17 cellular contexts compared by ENCODE assay signal in genomic region chr5:44900273-44900954, GRCh38.
"Had no signal": no experiment of that assay in that cellular context is flagged by ENCODE, and none has a peak within 500 bp of the region (broad histone marks: within the 10 kb centered on the region; RNA-seq: fewer than 3 reads in every experiment).

No MANE protein-coding gene starts in this region.

- ATAC-seq: activated CD8-positive, alpha-beta memory T cell treated with anti-CD3 and anti-CD28 coated beads, Interleukin-2, amount 10 ng/mL, durations not matched to agents 7 days and 5 days; left ventricle myocardium superior; natural killer cell; stimulated activated memory B cell treated with anti-CD40 and anti-IgM and Interleukin-4, amounts not matched to agents 10 μg/mL and 1 μg/mL and 100 μg/mL, for 72 hours had no signal

- H3K36me3 Mint-ChIP-seq: activated CD8-positive, alpha-beta memory T cell treated with anti-CD3 and anti-CD28 coated beads, Interleukin-2, amount 10 ng/mL, durations not matched to agents 7 days and 5 days; memory B cell; stimulated activated memory B cell treated with anti-CD40 and anti-IgM and Interleukin-4, amounts not matched to agents 10 μg/mL and 1 μg/mL and 100 μg/mL, for 72 hours had no signal

- H3K9me3 Mint-ChIP-seq: memory B cell; stimulated activated memory B cell treated with anti-CD40 and anti-IgM and Interleukin-4, amounts not matched to agents 10 μg/mL and 1 μg/mL and 100 μg/mL, for 72 hours had no signal

- H3K4me1 Mint-ChIP-seq: activated CD8-positive, alpha-beta memory T cell treated with anti-CD3 and anti-CD28 coated beads, Interleukin-2, amount 10 ng/mL, durations not matched to agents 7 days and 5 days; memory B cell; natural killer cell; stimulated activated memory B cell treated with anti-CD40 and anti-IgM and Interleukin-4, amounts not matched to agents 10 μg/mL and 1 μg/mL and 100 μg/mL, for 72 hours had no signal

- H3K27ac Mint-ChIP-seq: activated CD8-positive, alpha-beta memory T cell treated with anti-CD3 and anti-CD28 coated beads, Interleukin-2, amount 10 ng/mL, durations not matched to agents 7 days and 5 days; memory B cell; natural killer cell; stimulated activated memory B cell treated with anti-CD40 and anti-IgM and Interleukin-4, amounts not matched to agents 10 μg/mL and 1 μg/mL and 100 μg/mL, for 72 hours had no signal

- H3K4me3 Mint-ChIP-seq: activated CD8-positive, alpha-beta memory T cell treated with anti-CD3 and anti-CD28 coated beads, Interleukin-2, amount 10 ng/mL, durations not matched to agents 7 days and 5 days; memory B cell; natural killer cell; stimulated activated memory B cell treated with anti-CD40 and anti-IgM and Interleukin-4, amounts not matched to agents 10 μg/mL and 1 μg/mL and 100 μg/mL, for 72 hours had no signal

- H3K27me3 Mint-ChIP-seq: memory B cell; stimulated activated memory B cell treated with anti-CD40 and anti-IgM and Interleukin-4, amounts not matched to agents 10 μg/mL and 1 μg/mL and 100 μg/mL, for 72 hours had no signal

- DNase-seq: activated CD4-positive, alpha-beta T cell treated with anti-CD3 and anti-CD28 coated beads for 1 hour; activated CD4-positive, alpha-beta T cell treated with anti-CD3 and anti-CD28 coated beads, Interleukin-2, amount 50 U/mL, for 48 hours; activated CD8-positive, alpha-beta memory T cell treated with anti-CD3 and anti-CD28 coated beads, Interleukin-2, amount 10 ng/mL, durations not matched to agents 7 days and 5 days; activated naive CD4-positive, alpha-beta T cell treated with anti-CD3 and anti-CD28 coated beads, Interleukin-2, amount 50 U/mL, for 16 hours; activated T-cell treated with anti-CD3 and anti-CD28 coated beads, Interleukin-2, amount 50 U/mL, for 1 hour; dermis blood vessel endothelial cell; head of caudate nucleus; kidney glomerular epithelial cell; left ventricle myocardium superior; natural killer cell; retina; stimulated activated CD4-positive, alpha-beta T cell treated with anti-CD3 and anti-CD28 coated beads, Interleukin-2, amount 100 ng/mL, for 48 hours had no signal

- FAIRE-seq: astrocyte, bronchial epithelial cell, frontal cortex had no signal
